ENCODE assay signal across 1 cellular context in genomic region chr6:30954631-30955366, GRCh38.
A peak's percentile ranks its signal among the peaks of the same experiment; 100 is the strongest.
TF ChIP-seq lines count a peak whose summit lies in the region.

No MANE protein-coding gene starts in this region.

TF ChIP-seq in HepG2, 621 proteins besides CTCF, POLR2A, EP300 and RAD21:
- TF ChIP-seq PAXIP1 (CRISPR knock-in tag; conservative IDR thresholded peaks at IDR 0.05) = no peak
- no peak for TF ChIP-seq ZNF691 (CRISPR knock-in tag; IDR thresholded peaks at IDR 0.05; ENCODE audit: borderline replicate concordance, low read depth)
- no peak for TF ChIP-seq SMAD3 (CRISPR knock-in tag; IDR thresholded peaks at IDR 0.05)
- TF ChIP-seq ZNF367 (CRISPR knock-in tag; IDR thresholded peaks at IDR 0.05; ENCODE audit: borderline replicate concordance) = no peak
- no peak for TF ChIP-seq MEF2D (CRISPR knock-in tag; IDR thresholded peaks at IDR 0.05)
- TF ChIP-seq RNF2 (conservative IDR thresholded peaks at IDR 0.05; ENCODE audit: low read depth) = 0 out of 2 replicates have a peak, but pooled peaks have one; percentile 44
